In genomic region chr17:41695954-41696720, GRCh38 we compare ENCODE assay signal across 8 cellular contexts.
DNase-seq lines count a peak whose midpoint lies in the region; ATAC-seq and TF ChIP-seq lines count a peak whose summit lies in the region.

No MANE protein-coding gene starts in this region.

- ATAC-seq in GM21619 (IDR thresholded peaks at IDR 0.05; ENCODE audit: unreplicated experiment) (no peak), HG03175 (IDR thresholded peaks at IDR 0.05; ENCODE audit: unreplicated experiment) (no peak)

- peak; percentile 85 for TF ChIP-seq CTCF in GM12873 (IDR thresholded peaks at IDR 0.05; ENCODE audit: insufficient read depth, low read depth, low read length, missing control alignments)
- peak; percentile 84 for TF ChIP-seq CTCF in astrocyte of the cerebellum (IDR thresholded peaks at IDR 0.05; ENCODE audit: low read depth, low read length, missing control alignments)

- DNase-seq in NCI-H1930 (lab: John Stamatoyannopoulos, UW): peak; percentile 45 to 66
- peak; percentile 78 for DNase-seq in T-helper 9 cell
- peak; percentile 64 for DNase-seq in astrocyte of the cerebellum (ENCODE audit: low read depth)
- DNase-seq in iris pigment epithelial cell (ENCODE audit: low read depth): peak; percentile 75
- DNase-seq in stimulated activated CD4-positive, alpha-beta T cell treated with anti-CD3 and anti-CD28 coated beads, Interleukin-1b, Interleukin-23, amount 100 ng/mL, for 4 hours (ENCODE audit: low read depth in 2 of 2): peak; percentile 54 to 72

- H3K4me3 ChIP-seq in astrocyte of the cerebellum (ENCODE audit: low read depth, low read length): no peak overlapping the region

- in situ Hi-C loops in astrocyte of the cerebellum (cut with HindIII; ENCODE audit: low sequenced_read_pairs): no loop called here
